Comparison of ENCODE assay signal across 12 cellular contexts in the genomic region with DNA sequence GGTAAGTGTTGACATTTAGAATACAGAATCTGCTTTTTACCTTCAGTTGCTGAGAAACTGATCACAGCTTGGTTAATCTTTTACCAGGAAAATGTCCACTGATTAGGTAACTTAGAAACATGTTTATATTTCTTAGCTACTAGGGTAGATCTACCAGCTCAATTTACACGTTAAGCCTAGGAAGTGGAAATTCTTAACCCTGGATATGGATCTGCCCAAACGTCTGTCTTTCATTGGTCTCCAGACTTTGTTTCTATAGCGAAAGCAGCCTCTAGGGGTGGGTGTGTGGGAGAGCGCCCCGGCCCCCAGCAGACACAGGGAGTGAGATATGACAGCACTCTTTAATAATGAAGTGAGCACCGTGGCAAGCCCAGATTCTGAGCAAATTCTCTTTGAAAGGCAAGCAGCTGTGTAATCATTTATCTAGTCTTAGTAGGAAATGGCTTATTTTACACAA.
DNase-seq lines count a peak whose midpoint lies in the region; ATAC-seq and TF ChIP-seq lines count a peak whose summit lies in the region.
"Had no signal": no experiment of that assay in that cellular context is flagged by ENCODE, and none has a peak within 500 bp of the region (broad histone marks: within the 10 kb centered on the region; RNA-seq: fewer than 3 reads in every experiment).

No MANE protein-coding gene starts in this region.

- peak overlapping the region; percentile 57 for H3K4me3 Mint-ChIP-seq in type B pancreatic cell
- H3K4me3 Mint-ChIP-seq: activated naive CD8-positive, alpha-beta T cell treated with anti-CD3 and anti-CD28 coated beads, Interleukin-2, amount 10 ng/mL, durations not matched to agents 7 days and 5 days had no signal

- ATAC-seq in left cardiac atrium (peak; percentile 38 to 59), heart left ventricle (no peak), HG02763 (IDR thresholded peaks at IDR 0.05; ENCODE audit: unreplicated experiment) (no peak), GM19023 (IDR thresholded peaks at IDR 0.05; ENCODE audit: unreplicated experiment) (no peak)

- H3K4me1 Mint-ChIP-seq in type B pancreatic cell (ENCODE audit: unreplicated experiment) = peaks cover 27% of the 10 kb centered on the region
- H3K4me1 Mint-ChIP-seq: activated naive CD8-positive, alpha-beta T cell treated with anti-CD3 and anti-CD28 coated beads, Interleukin-2, amount 10 ng/mL, durations not matched to agents 7 days and 5 days had no signal

- no peaks in the 10 kb centered on the region for H3K36me3 Mint-ChIP-seq in type B pancreatic cell
- H3K36me3 Mint-ChIP-seq: activated naive CD8-positive, alpha-beta T cell treated with anti-CD3 and anti-CD28 coated beads, Interleukin-2, amount 10 ng/mL, durations not matched to agents 7 days and 5 days had no signal

- H3K4me1 ChIP-seq in heart left ventricle = peaks cover 0 to 8% (median 0%) of the 10 kb centered on the region in 12 donors

- in situ Hi-C loops in SK-MEL-5 (cut with HindIII; ENCODE audit: low pct_unique_long_range_greater_than_20kb, low sequenced_read_pairs) = no loop called here

- no peak overlapping the region for H3K27ac ChIP-seq in heart left ventricle

- H3K27ac Mint-ChIP-seq in type B pancreatic cell = peak overlapping the region; percentile 72
- H3K27ac Mint-ChIP-seq: activated naive CD8-positive, alpha-beta T cell treated with anti-CD3 and anti-CD28 coated beads, Interleukin-2, amount 10 ng/mL, durations not matched to agents 7 days and 5 days had no signal

- H3K36me3 ChIP-seq in heart left ventricle (no peaks in the 10 kb centered on the region), kidney epithelial cell (ENCODE audit: control insufficient read depth, insufficient read depth, low read length) (no peaks in the 10 kb centered on the region)

- no peak for TF ChIP-seq POLR2A in heart left ventricle (IDR thresholded peaks at IDR 0.05)

- H3K9me3 Mint-ChIP-seq in type B pancreatic cell = no peaks in the 10 kb centered on the region

- DNase-seq in left cardiac atrium = no peak
- DNase-seq in heart left ventricle = no peak
- DNase-seq in SK-MEL-5 (ENCODE audit: low read depth, low spot score) = peak; percentile 59
- peak; percentile 56 for DNase-seq in kidney epithelial cell (ENCODE audit: low read depth)
- no peak for DNase-seq in type B pancreatic cell (ENCODE audit: extremely low spot score, unreplicated experiment)
- DNase-seq in activated gamma-delta T cell treated with Interleukin-2 at 50 U/mL for 16 hours = no peak
- DNase-seq: activated CD4-positive, alpha-beta T cell treated with anti-CD3 and anti-CD28 coated beads for 1 hour; activated naive CD8-positive, alpha-beta T cell treated with anti-CD3 and anti-CD28 coated beads, Interleukin-2, amount 10 ng/mL, durations not matched to agents 7 days and 5 days; AML-193; NCI-H1436 had no signal

- H3K27me3 Mint-ChIP-seq in type B pancreatic cell = no peaks in the 10 kb centered on the region

- peaks cover 0 to 5% (median 0%) of the 10 kb centered on the region in 12 donors for H3K9me3 ChIP-seq in heart left ventricle

- intact Hi-C loops in left cardiac atrium (cut with DNase I) = no loop called here
- intact Hi-C loops in heart left ventricle (cut with DNase I) = no loop called here

- WGBS in heart left ventricle, 4 donors = 56 to 70% (median 64%) methylated on average over 6 of the region's 6 CpGs

- TF ChIP-seq CTCF in heart left ventricle (IDR thresholded peaks at IDR 0.05) = no peak
- peak; percentile 38 for TF ChIP-seq CTCF in kidney epithelial cell (IDR thresholded peaks at IDR 0.05; ENCODE audit: insufficient read depth, low read length, poor library complexity, severe bottlenecking)
- peak; percentile 73 for TF ChIP-seq CTCF in type B pancreatic cell (conservative IDR thresholded peaks at IDR 0.05)

- H3K27me3 ChIP-seq in heart left ventricle (no peaks in the 10 kb centered on the region), kidney epithelial cell (ENCODE audit: control insufficient read depth, insufficient read depth, low read length) (no peaks in the 10 kb centered on the region)

- H3K4me3 ChIP-seq in heart left ventricle (no peak overlapping the region), kidney epithelial cell (ENCODE audit: low read depth, low read length) (peak overlapping the region; percentile 9)

Comparison
In these comparisons a context has a peak if more than half of its experiments do, and no peak if none do; other contexts are left out.
1. ATAC-seq: peak in left cardiac atrium (2 of 2); none in heart left ventricle (0 of 4), HG02763 (single experiment) and GM19023 (single experiment).
2. DNase-seq: peak in SK-MEL-5 (single experiment) and kidney epithelial cell (single experiment); none in left cardiac atrium (single experiment), heart left ventricle (0 of 5), type B pancreatic cell (single experiment) and activated gamma-delta T cell treated with Interleukin-2 at 50 U/mL for 16 hours (single experiment).
3. CTCF ChIP-seq: peak in kidney epithelial cell (single experiment) and type B pancreatic cell (single experiment); none in heart left ventricle (0 of 12).